Comparison of ENCODE assay signal across 8 cellular contexts in genomic region chr1:110780600-110781484, GRCh38.
DNase-seq lines count a peak whose midpoint lies in the region; ATAC-seq and TF ChIP-seq lines count a peak whose summit lies in the region.

No MANE protein-coding gene starts in this region.

- intact Hi-C loops in esophagus muscularis mucosa (cut with DNase I): loop anchor here (5.0 to 10.0 kb wide), 3 partner anchors 149 to 226 kb away; no protein-coding TSS in a partner anchor

- TF ChIP-seq POLR2A in esophagus muscularis mucosa (IDR thresholded peaks at IDR 0.05; ENCODE audit: low read depth): no peak

- no peaks in the 10 kb centered on the region for H3K36me3 Mint-ChIP-seq in naive B cell

- H3K27me3 ChIP-seq in esophagus muscularis mucosa: peaks cover 0 to 31% (median 2%) of the 10 kb centered on the region in 4 donors

- no peak for TF ChIP-seq EP300 in esophagus muscularis mucosa (IDR thresholded peaks at IDR 0.05)

- no peaks in the 10 kb centered on the region for H3K36me3 ChIP-seq in esophagus muscularis mucosa

- no peaks in the 10 kb centered on the region for H3K9me3 ChIP-seq in esophagus muscularis mucosa

- H3K9me3 Mint-ChIP-seq in naive B cell: no peaks in the 10 kb centered on the region

- peaks cover 0 to 18% (median 4%) of the 10 kb centered on the region in 3 donors for H3K27me3 Mint-ChIP-seq in naive B cell

- H3K4me3 Mint-ChIP-seq in naive B cell: peak overlapping the region in 5 of 8 donors; percentile 1 to 77 (median 33)

- peak; percentile 76 to 77 for ATAC-seq in naive B cell (ENCODE audit: low read depth in 2 of 2)
- ATAC-seq in HG03520 (IDR thresholded peaks at IDR 0.05; ENCODE audit: unreplicated experiment): no peak

- DNase-seq in CMK (ENCODE audit: low read depth) (peak; percentile 60), HPDE6-E6E7 (ENCODE audit: extremely low spot score) (peak; percentile 33), NOMO-1 treated with DMSO at 0.1 percent for 48 hours (lab: John Stamatoyannopoulos, UW; ENCODE audit: unreplicated experiment) (peak; percentile 62), esophagus muscularis mucosa (ENCODE audit: extremely low spot score) (peak; percentile 94), naive B cell (peak; percentile 69)
- peak; percentile 71 for DNase-seq in activated CD8-positive, alpha-beta memory T cell treated with anti-CD3 and anti-CD28 coated beads, Interleukin-2, amount 50 U/mL, for 4 hours
- peak; percentile 20 to 42 for DNase-seq in stimulated activated CD8-positive, alpha-beta memory T cell treated with anti-CD3 and anti-CD28 coated beads, Interleukin-7, amount 100 ng/mL, for 48 hours (ENCODE audit: extremely low read depth in 1 of 2, low read depth in 1 of 2)

- peaks cover 35 to 47% (median 39%) of the 10 kb centered on the region in 3 donors for H3K4me1 Mint-ChIP-seq in naive B cell

- H3K27ac Mint-ChIP-seq in naive B cell: peak overlapping the region in 2 of 6 donors; percentile 5 to 58

- peaks cover 0 to 8% (median 4%) of the 10 kb centered on the region in 4 donors for H3K4me1 ChIP-seq in esophagus muscularis mucosa

- TF ChIP-seq CTCF in esophagus muscularis mucosa (IDR thresholded peaks at IDR 0.05): peak; percentile 70 to 81 (median 73)

- no peak overlapping the region for H3K4me3 ChIP-seq in esophagus muscularis mucosa

- H3K27ac ChIP-seq in esophagus muscularis mucosa (replicated peaks in 1 of 4): no peak overlapping the region

- WGBS in esophagus muscularis mucosa: 25% methylated on average over 20 of the region's 31 CpGs

Comparison
In these comparisons a context has a peak if more than half of its experiments do, and no peak if none do; other contexts are left out.
1. DNase-seq: peak in every context shown above with its lines; median percentile 94 in esophagus muscularis mucosa; 71 in activated CD8-positive, alpha-beta memory T cell treated with anti-CD3 and anti-CD28 coated beads, Interleukin-2, amount 50 U/mL, for 4 hours; 69 in naive B cell; 62 in NOMO-1 treated with DMSO at 0.1 percent for 48 hours; 60 in CMK; 33 in HPDE6-E6E7; 31 in stimulated activated CD8-positive, alpha-beta memory T cell treated with anti-CD3 and anti-CD28 coated beads, Interleukin-7, amount 100 ng/mL, for 48 hours.